19 cellular contexts compared by ENCODE assay signal in the genomic region with DNA sequence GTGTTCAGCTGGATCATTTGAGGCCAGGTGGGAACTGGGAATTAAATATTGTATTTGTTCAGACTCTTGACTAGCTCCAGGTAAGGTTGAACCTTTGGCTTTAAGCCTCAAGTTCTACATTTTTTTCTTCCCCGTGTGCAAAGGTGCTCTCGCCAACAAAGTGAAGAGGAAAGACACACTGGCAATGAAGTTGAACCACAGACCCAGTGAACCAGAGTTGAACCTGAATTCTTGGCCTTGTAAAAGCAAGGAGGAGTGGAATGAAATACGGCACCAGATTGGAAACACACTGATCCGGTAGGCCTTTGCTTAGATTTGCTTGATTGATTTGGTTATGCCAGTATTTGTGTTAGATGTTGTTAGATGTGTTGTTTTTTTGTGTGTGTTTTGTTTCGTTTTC.
"Had no signal": no experiment of that assay in that cellular context is flagged by ENCODE, and none has a peak within 500 bp of the region (broad histone marks: within the 10 kb centered on the region; RNA-seq: fewer than 3 reads in every experiment).

No MANE protein-coding gene starts in this region.

- H3K36me3 ChIP-seq: breast epithelium had no signal

- H3K27me3 ChIP-seq: breast epithelium had no signal

- H3K4me3 Mint-ChIP-seq: activated CD8-positive, alpha-beta T cell treated with anti-CD3 and anti-CD28 coated beads, Interleukin-2, amount 10 ng/mL, durations not matched to agents 7 days and 5 days; activated naive CD8-positive, alpha-beta T cell treated with anti-CD3 and anti-CD28 coated beads for 36 hours; T-helper 1 cell treated with Interleukin-12 subunit alpha and Interleukin-12 subunit beta and Interleukin-4 antibody, amounts not matched to agents 30 μg/mL and 1 μg/mL, for 36 hours had no signal

- H3K4me1 Mint-ChIP-seq: activated naive CD8-positive, alpha-beta T cell treated with anti-CD3 and anti-CD28 coated beads for 36 hours had no signal

- H3K9me3 Mint-ChIP-seq: activated naive CD8-positive, alpha-beta T cell treated with anti-CD3 and anti-CD28 coated beads for 36 hours; T-helper 1 cell treated with Interleukin-12 subunit alpha and Interleukin-12 subunit beta and Interleukin-4 antibody, amounts not matched to agents 30 μg/mL and 1 μg/mL, for 36 hours had no signal

- H3K27ac Mint-ChIP-seq: activated CD8-positive, alpha-beta T cell treated with anti-CD3 and anti-CD28 coated beads, Interleukin-2, amount 10 ng/mL, durations not matched to agents 7 days and 5 days; activated naive CD8-positive, alpha-beta T cell treated with anti-CD3 and anti-CD28 coated beads for 36 hours; T-helper 1 cell treated with Interleukin-12 subunit alpha and Interleukin-12 subunit beta and Interleukin-4 antibody, amounts not matched to agents 30 μg/mL and 1 μg/mL, for 36 hours had no signal

- DNase-seq: activated CD4-positive, alpha-beta T cell treated with anti-CD3 and anti-CD28 coated beads for 4 hours; activated CD8-positive, alpha-beta memory T cell treated with anti-CD3 and anti-CD28 coated beads, Interleukin-2, amount 50 U/mL, for 48 hours; activated CD8-positive, alpha-beta T cell treated with anti-CD3 and anti-CD28 coated beads, Interleukin-2, amount 10 ng/mL, durations not matched to agents 7 days and 5 days; activated effector memory CD4-positive, alpha-beta T cell treated with anti-CD3 and anti-CD28 coated beads, Interleukin-2, amount 50 U/mL, for 16 hours; activated naive CD4-positive, alpha-beta T cell treated with Interleukin-2 at 50 U/mL for 16 hours; activated naive CD8-positive, alpha-beta T cell treated with anti-CD3 and anti-CD28 coated beads for 36 hours; activated T-cell treated with anti-CD3 and anti-CD28 coated beads, Interleukin-2, amount 50 U/mL, for 1 hour; central memory CD4-positive, alpha-beta T cell; Karpas-422; NCI-H1105 treated with DMSO at 0.1 percent for 48 hours; NCI-H1436 treated with DMSO at 0.1 percent for 48 hours; NCI-H187; NCI-H2081; NCI-H510A treated with DMSO at 0.1 percent for 48 hours; NCI-H69; SHP77 had no signal

- H3K27me3 Mint-ChIP-seq: activated naive CD8-positive, alpha-beta T cell treated with anti-CD3 and anti-CD28 coated beads for 36 hours had no signal

- H3K4me1 ChIP-seq: breast epithelium had no signal

- H3K9me3 ChIP-seq: breast epithelium had no signal

- ATAC-seq: activated CD4-positive, CD25-positive, alpha-beta regulatory T cell treated with anti-CD3 and anti-CD28 coated beads, Interleukin-2, amount 50 U/mL, for 24 hours; activated CD8-positive, alpha-beta T cell treated with anti-CD3 and anti-CD28 coated beads, Interleukin-2, amount 10 ng/mL, durations not matched to agents 7 days and 5 days had no signal

- H3K4me3 ChIP-seq: breast epithelium had no signal

- H3K27ac ChIP-seq: breast epithelium had no signal
